ENCODE assay signal across 13 cellular contexts in the genomic region with DNA sequence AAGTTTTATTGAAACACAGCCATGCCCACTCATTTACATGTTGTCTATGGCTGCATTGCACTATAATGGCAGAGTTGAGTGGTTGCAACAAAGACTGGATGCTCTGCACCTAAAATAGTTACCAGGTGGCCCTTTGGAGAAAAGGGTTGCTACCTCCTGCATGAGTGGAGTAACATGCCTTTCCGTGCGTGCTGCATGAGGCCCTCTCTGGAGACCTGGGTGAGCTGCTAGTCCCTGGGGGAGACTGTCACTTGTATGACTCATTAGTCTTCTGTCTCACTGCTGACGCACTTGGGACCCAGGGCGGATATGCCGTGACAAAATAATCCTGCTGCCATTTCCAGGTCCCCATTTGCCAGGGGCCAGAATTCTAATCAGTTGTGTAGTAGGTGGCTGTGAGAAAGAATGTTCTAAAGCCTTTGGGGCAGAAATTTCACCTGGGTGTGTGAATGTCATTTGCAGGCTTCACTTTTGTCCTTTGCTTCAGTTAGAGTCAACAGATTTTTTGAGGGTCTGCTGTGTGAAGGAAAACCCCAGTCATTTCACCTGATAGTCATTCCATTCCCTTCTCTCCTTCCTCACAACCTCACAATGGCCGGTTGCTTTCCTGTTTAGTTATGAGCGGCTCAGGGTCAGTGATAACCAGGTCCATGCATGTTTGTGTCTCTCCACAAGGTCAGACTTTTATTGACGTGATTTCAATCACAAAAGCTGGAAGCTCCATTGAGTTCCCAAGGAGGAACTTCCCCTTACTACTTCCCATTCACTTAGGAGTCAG.
A peak's percentile ranks its signal among the peaks of the same experiment; 100 is the strongest.
DNase-seq lines count a peak whose midpoint lies in the region; ATAC-seq and TF ChIP-seq lines count a peak whose summit lies in the region.
"Had no signal": no experiment of that assay in that cellular context is flagged by ENCODE, and none has a peak within 500 bp of the region (broad histone marks: within the 10 kb centered on the region; RNA-seq: fewer than 3 reads in every experiment).

No MANE protein-coding gene starts in this region.

- no peak for TF ChIP-seq CTCF in heart left ventricle (IDR thresholded peaks at IDR 0.05)

- H3K4me3 ChIP-seq in heart left ventricle (no peak overlapping the region), H7 (ENCODE audit: insufficient read depth, low read depth, low read length) (no peak overlapping the region)
- H3K4me3 ChIP-seq: skin epidermis had no signal

- peak in 2 of 5 donors; percentile 43 to 79 for DNase-seq in heart left ventricle
- no peak for DNase-seq in Right ventricle myocardium inferior (ENCODE audit: missing footprints)
- DNase-seq in HuH-7.5 (ENCODE audit: low spot score): peak; percentile 22
- DNase-seq in H7: no peak
- DNase-seq in activated naive CD4-positive, alpha-beta T cell (lab: John Stamatoyannopoulos, UW): no peak
- DNase-seq in activated T-cell treated with anti-CD3 and anti-CD28 coated beads, Interleukin-2, amount 50 U/mL, for 4 hours: no peak
- DNase-seq in effector CD8-positive, alpha-beta T cell (lab: John Stamatoyannopoulos, UW): no peak
- DNase-seq: activated gamma-delta T cell; H9; NCI-H1930; stimulated activated CD8-positive, alpha-beta memory T cell treated with anti-CD3 and anti-CD28 coated beads, Interleukin-4, amount 100 ng/mL, for 48 hours had no signal

- no peak for TF ChIP-seq POLR2A in heart left ventricle (IDR thresholded peaks at IDR 0.05)

- peaks cover 8 to 74% (median 31%) of the 10 kb centered on the region in 12 donors for H3K4me1 ChIP-seq in heart left ventricle

- H3K27me3 ChIP-seq in heart left ventricle (no peaks in the 10 kb centered on the region), H7 (ENCODE audit: control insufficient read depth, insufficient read depth, low read length) (no peaks in the 10 kb centered on the region)

- no peaks in the 10 kb centered on the region for H3K4me1 Mint-ChIP-seq in activated T-cell treated with anti-CD3 and anti-CD28 coated beads, Interleukin-2, amount 50 U/mL, for 4 hours (ENCODE audit: low read depth)

- WGBS in heart left ventricle, 4 donors: 42 to 64% (median 56%) methylated on average over 8 of the region's 8 CpGs

- peaks cover 2% of the 10 kb centered on the region for H3K27me3 Mint-ChIP-seq in activated T-cell treated with anti-CD3 and anti-CD28 coated beads, Interleukin-2, amount 50 U/mL, for 4 hours (ENCODE audit: low read depth)

- peak overlapping the region in 11 of 12 donors; percentile 39 to 85 (median 50) for H3K27ac ChIP-seq in heart left ventricle

- ATAC-seq in heart left ventricle (peak in 3 of 4 donors; percentile 63 to 76 (median 76)), Right ventricle myocardium inferior (no peak), esophagus mucosa (peak; percentile 57)
- no peak for ATAC-seq in activated T-cell treated with anti-CD3 and anti-CD28 coated beads, Interleukin-2, amount 50 U/mL, for 4 hours

- no peak overlapping the region for H3K4me3 Mint-ChIP-seq in activated T-cell treated with anti-CD3 and anti-CD28 coated beads, Interleukin-2, amount 50 U/mL, for 4 hours
- H3K4me3 Mint-ChIP-seq: H9 had no signal

- no peaks in the 10 kb centered on the region for H3K36me3 Mint-ChIP-seq in activated T-cell treated with anti-CD3 and anti-CD28 coated beads, Interleukin-2, amount 50 U/mL, for 4 hours (ENCODE audit: insufficient read depth)

- H3K36me3 ChIP-seq in heart left ventricle (peaks cover 0 to 4% (median 0%) of the 10 kb centered on the region in 9 donors), H7 (replicated peaks; ENCODE audit: control insufficient read depth, insufficient read depth, low read length) (no peaks in the 10 kb centered on the region)

- intact Hi-C loops in heart left ventricle (cut with DNase I): loop anchor here in 3 of 10 donors (5.0 to 10.0 kb wide), 3 partner anchors 43 to 139 kb away; partner anchors contain the start of gene NPAS2 (in 2 of the 3)
- intact Hi-C loops in Right ventricle myocardium inferior (cut with DNase I): no loop called here

- H3K9me3 ChIP-seq in heart left ventricle: no peaks in the 10 kb centered on the region

- H3K9me3 Mint-ChIP-seq in activated T-cell treated with anti-CD3 and anti-CD28 coated beads, Interleukin-2, amount 50 U/mL, for 4 hours: no peaks in the 10 kb centered on the region
- H3K9me3 Mint-ChIP-seq: H9 had no signal

Comparison
In these comparisons a context has a peak if more than half of its experiments do, and no peak if none do; other contexts are left out.
1. ATAC-seq: peak in heart left ventricle (3 of 4) and esophagus mucosa (single experiment); none in Right ventricle myocardium inferior (single experiment) and activated T-cell treated with anti-CD3 and anti-CD28 coated beads, Interleukin-2, amount 50 U/mL, for 4 hours (0 of 2).